In genomic region chr3:150495563-150496168, GRCh38 we compare ENCODE assay signal across 8 cellular contexts. TPM values are rescaled to one million over a fixed set of nuclear protein-coding genes. Genes with fewer than 3 reads are reported as not detected.
DNase-seq lines count a peak whose midpoint lies in the region; ATAC-seq, FAIRE-seq and TF ChIP-seq lines count a peak whose summit lies in the region.

No MANE protein-coding gene starts in this region.

- 0 to 5% (median 5%) methylated on average over 2 of the region's 2 CpGs for WGBS in small intestine, 3 donors

- H3K36me3 ChIP-seq in left ventricle myocardium inferior (no peaks in the 10 kb centered on the region), small intestine (ENCODE audit: control insufficient read depth in 2 of 2, insufficient read depth in 2 of 2, low read length in 2 of 2) (no peaks in the 10 kb centered on the region)

- H3K4me1 Mint-ChIP-seq in activated B cell treated with CpG ODN at 0.5 μM for 24 hours: no peaks in the 10 kb centered on the region

- CTCF ChIA-PET in AG04450 (lab: Charles Lee): interaction anchor here (0.6 to 4.4 kb wide), 62 partner anchors 9 to 687 kb away, joined by 3 to 36 read pairs (median 4); no protein-coding TSS in a partner anchor
- CTCF ChIA-PET in activated B cell treated with CpG ODN at 0.5 μM for 24 hours (lab: Charles Lee): interaction anchor here (0.6 to 6.5 kb wide), 23 partner anchors 20 to 558 kb away, joined by 3 to 102 read pairs (median 5); partner anchors contain the start of gene TSC22D2

- H3K27ac ChIP-seq in AG04450 (ENCODE audit: low read depth, low read length) (no peak overlapping the region), left ventricle myocardium inferior (replicated peaks) (no peak overlapping the region), small intestine (ENCODE audit: low read depth in 1 of 2, low read length in 1 of 2) (no peak overlapping the region)

- H3K9me3 ChIP-seq in AG04450 (ENCODE audit: control insufficient read depth, insufficient read depth, low read length) (peaks cover 1% of the 10 kb centered on the region), left ventricle myocardium inferior (replicated peaks) (no peaks in the 10 kb centered on the region), small intestine (ENCODE audit: control insufficient read depth, low read depth) (no peaks in the 10 kb centered on the region)

- ATAC-seq in activated B cell treated with CpG ODN at 0.5 μM for 24 hours (ENCODE audit: low read depth) (peak; percentile 60), GM19463 (IDR thresholded peaks at IDR 0.05; ENCODE audit: unreplicated experiment) (no peak), GM21576 (IDR thresholded peaks at IDR 0.05; ENCODE audit: unreplicated experiment) (no peak)

- H3K4me3 ChIP-seq in AG04450 (ENCODE audit: low read depth, low read length): no peak overlapping the region
- H3K4me3 ChIP-seq in left ventricle myocardium inferior: no peak overlapping the region
- no peak overlapping the region for H3K4me3 ChIP-seq in small intestine (ENCODE audit: low read depth in 1 of 2, low read length in 2 of 2)

- no peaks in the 10 kb centered on the region for H3K4me1 ChIP-seq in left ventricle myocardium inferior
- H3K4me1 ChIP-seq in small intestine (ENCODE audit: control insufficient read depth in 2 of 2, insufficient read depth in 1 of 2, low read depth in 1 of 2, low read length in 1 of 2): no peaks in the 10 kb centered on the region

- peaks cover 3% of the 10 kb centered on the region for H3K9me3 Mint-ChIP-seq in activated B cell treated with CpG ODN at 0.5 μM for 24 hours

- no peaks in the 10 kb centered on the region for H3K27me3 Mint-ChIP-seq in activated B cell treated with CpG ODN at 0.5 μM for 24 hours

- DNase-seq in AG04450 (ENCODE audit: low read depth, low spot score) (peak; percentile 16), NCI-H2081 treated with DMSO at 0.1 percent for 48 hours (lab: John Stamatoyannopoulos, UW) (peak; percentile 8), activated B cell treated with CpG ODN at 0.5 μM for 24 hours (no peak), left ventricle myocardium inferior (no peak), small intestine (peak; percentile 63)

- no peak overlapping the region for H3K27ac Mint-ChIP-seq in activated B cell treated with CpG ODN at 0.5 μM for 24 hours

- H3K36me3 Mint-ChIP-seq in activated B cell treated with CpG ODN at 0.5 μM for 24 hours (ENCODE audit: low read depth): no peaks in the 10 kb centered on the region

- peak; percentile 95 for FAIRE-seq in small intestine (lab: Jason Lieb, UNC)

- H3K4me3 Mint-ChIP-seq in activated B cell treated with CpG ODN at 0.5 μM for 24 hours: no peak overlapping the region

- intact Hi-C loops in activated B cell treated with CpG ODN at 0.5 μM for 24 hours (cut with micrococcal nuclease) (loop anchor here (1.0 kb wide), 6 partner anchors 85 to 559 kb away; no protein-coding TSS in a partner anchor), left ventricle myocardium inferior (cut with micrococcal nuclease) (loop anchor here (5.0 to 10.0 kb wide), 2 partner anchors 81 to 208 kb away; no protein-coding TSS in a partner anchor)

- H3K27me3 ChIP-seq in AG04450 (ENCODE audit: control insufficient read depth, insufficient read depth, low read length) (no peaks in the 10 kb centered on the region), left ventricle myocardium inferior (ENCODE audit: low read depth) (no peaks in the 10 kb centered on the region), small intestine (ENCODE audit: control insufficient read depth in 2 of 2, insufficient read depth in 2 of 2, low read length in 2 of 2) (no peaks in the 10 kb centered on the region)

- POLR2A ChIA-PET in AG04450 (lab: Yijun Ruan, JAX) (interaction anchor here (1.0 kb wide), 1 partner anchor 87 kb away, joined by 6 read pairs; the partner anchor contains the start of gene TSC22D2), activated B cell treated with CpG ODN at 0.5 μM for 24 hours (lab: Charles Lee) (interaction anchor here (0.8 to 1.7 kb wide), 3 partner anchors 86 to 111 kb away, joined by 5 to 8 read pairs (median 7); partner anchors contain the start of gene TSC22D2)

- TF ChIP-seq CTCF in AG04450 (IDR thresholded peaks at IDR 0.05; ENCODE audit: low read depth, low read length): peak; percentile 61
- TF ChIP-seq CTCF in GM12872 (IDR thresholded peaks at IDR 0.05; ENCODE audit: insufficient read depth, low read depth, low read length): peak; percentile 53
- TF ChIP-seq CTCF in activated B cell treated with CpG ODN at 0.5 μM for 24 hours (IDR thresholded peaks at IDR 0.05): peak; percentile 75
- peak; percentile 85 for TF ChIP-seq CTCF in left ventricle myocardium inferior (IDR thresholded peaks at IDR 0.05; ENCODE audit: borderline replicate concordance)

RNA-seq across cellular contexts. Expression of gene SERP1, which starts 50.6 kb away (rescaled TPM):
- polyA plus RNA-seq in AG04450 (2011; rRNA removed) (87.6 and 114 TPM in 2 replicates), small intestine (100 to 1,000 TPM in 1 of 3 donors, 10 to 100 TPM in 2; 77.6 to 153 (median 92.6) TPM)
- 29.2 and 51.1 TPM in 2 replicates for polyA minus RNA-seq in AG04450 (2011; rRNA and poly(A)+ RNA removed)
- total RNA-seq in activated B cell treated with CpG ODN at 0.5 μM for 24 hours (87.2 and 88.2 TPM in 2 replicates), left ventricle myocardium inferior (20.4 TPM)

RNA-seq across cellular contexts. Expression of gene EIF2A, which starts 50.9 kb away (rescaled TPM):
- polyA plus RNA-seq in AG04450 (2011; rRNA removed) (78.5 and 113 TPM in 2 replicates), small intestine (10 to 100 TPM; 65.1 to 96.2 (median 76.0) TPM)
- 70.6 and 94.4 TPM in 2 replicates for polyA minus RNA-seq in AG04450 (2011; rRNA and poly(A)+ RNA removed)
- total RNA-seq in activated B cell treated with CpG ODN at 0.5 μM for 24 hours (105 and 109 TPM in 2 replicates), left ventricle myocardium inferior (71.6 TPM)

Comparison
In these comparisons a context has a peak if more than half of its experiments do, and no peak if none do; other contexts are left out.
1. DNase-seq: peak in AG04450 (single experiment), NCI-H2081 treated with DMSO at 0.1 percent for 48 hours (single experiment) and small intestine (single experiment); none in activated B cell treated with CpG ODN at 0.5 μM for 24 hours (single experiment) and left ventricle myocardium inferior (single experiment).
2. Peak in every context shown above with its lines, with median percentiles within 50 percentile points of each other: CTCF ChIP-seq.